1 cellular context compared by ENCODE assay signal in the genomic region with DNA sequence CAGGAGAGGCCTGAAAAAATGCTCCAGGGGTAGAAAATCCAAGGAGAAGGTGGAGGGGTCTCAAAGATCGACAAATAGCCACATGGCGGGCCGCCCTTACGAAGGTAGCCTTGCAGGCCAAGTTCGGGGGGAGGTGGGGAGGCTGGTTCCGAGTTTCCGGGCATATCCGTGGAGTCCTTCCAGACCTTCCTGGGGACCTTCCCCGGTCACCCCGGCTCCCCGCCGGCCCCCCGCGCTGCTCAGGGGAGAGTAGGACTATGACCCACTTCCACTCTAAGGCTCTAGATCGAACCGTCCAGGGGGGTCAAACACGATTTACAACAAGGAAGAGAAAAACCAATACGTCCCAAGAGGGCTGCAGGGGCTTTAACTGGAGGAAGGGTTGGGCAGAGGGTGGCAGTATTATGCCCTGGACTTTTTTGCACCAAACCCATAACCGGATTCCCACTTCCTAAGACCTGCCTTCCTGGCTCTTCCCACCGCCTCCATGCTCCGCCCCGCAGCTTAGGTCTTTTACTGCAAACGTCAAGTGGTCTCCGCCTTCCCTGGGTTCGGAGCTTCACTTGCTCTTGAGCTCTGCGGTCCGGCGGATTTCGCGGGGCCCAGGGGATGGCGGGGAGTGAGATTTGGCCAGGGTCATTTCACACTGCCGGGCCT.
TF ChIP-seq lines count a peak whose summit lies in the region.

No MANE protein-coding gene starts in this region.

TF ChIP-seq in GM23338, 12 proteins besides CTCF, POLR2A, EP300 and RAD21 (continued from another document):
- TF ChIP-seq ZNF462 (CRISPR knock-in tag; IDR thresholded peaks at IDR 0.05) = no peak
- no peak for TF ChIP-seq ZNF331 (CRISPR knock-in tag; IDR thresholded peaks at IDR 0.05; ENCODE audit: low read depth)
- no peak for TF ChIP-seq EZH2phosphoT487 (IDR thresholded peaks at IDR 0.05; ENCODE audit: unreplicated experiment)
- no peak for TF ChIP-seq EZH2 (IDR thresholded peaks at IDR 0.05; ENCODE audit: low read depth, unreplicated experiment)
- no peak for TF ChIP-seq ETS1 (IDR thresholded peaks at IDR 0.05)
- no peak for TF ChIP-seq NANOG (IDR thresholded peaks at IDR 0.05; ENCODE audit: borderline replicate concordance)
